26 cellular contexts compared by ENCODE assay signal in the genomic region with DNA sequence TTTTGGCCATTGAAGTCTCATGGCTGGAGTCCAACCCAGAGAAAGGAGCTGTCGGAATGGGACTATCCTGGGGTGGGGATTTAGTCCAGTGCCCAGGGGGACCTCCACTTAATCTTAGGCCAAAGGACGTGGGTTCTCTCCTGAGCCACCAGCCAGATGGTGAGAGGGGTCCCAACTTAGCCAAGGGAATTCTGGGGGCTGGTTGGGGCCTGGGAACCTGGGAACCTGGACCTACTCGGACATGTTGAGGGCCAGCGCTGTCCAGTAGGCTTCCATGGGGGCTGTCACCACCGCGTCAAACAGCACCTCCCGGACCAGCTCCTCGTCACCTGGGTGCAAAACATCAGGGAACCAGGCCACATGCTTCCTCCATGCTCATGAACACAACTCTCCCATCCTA. TPM values are rescaled to one million over a fixed set of nuclear protein-coding genes. Genes with fewer than 3 reads are reported as not detected.
"Had no signal": no experiment of that assay in that cellular context is flagged by ENCODE, and none has a peak within 500 bp of the region (broad histone marks: within the 10 kb centered on the region; RNA-seq: fewer than 3 reads in every experiment).

No MANE protein-coding gene starts in this region.

- H3K27ac Mint-ChIP-seq: activated CD4-positive, alpha-beta T cell treated with anti-CD3 and anti-CD28 coated beads for 36 hours; activated CD4-positive, alpha-beta T cell treated with anti-CD3 and anti-CD28 coated beads, Interleukin-2, amount 10 ng/mL, durations not matched to agents 24 days and 14 days; activated CD8-positive, alpha-beta T cell treated with anti-CD3 and anti-CD28 coated beads for 36 hours; activated naive CD8-positive, alpha-beta T cell; activated T-helper 17 cell treated with anti-CD3 and anti-CD28 coated beads, Interleukin-2, amount 50 U/mL, for 72 hours had no signal

- H3K4me3 Mint-ChIP-seq: activated CD4-positive, alpha-beta T cell treated with anti-CD3 and anti-CD28 coated beads for 36 hours; activated CD4-positive, alpha-beta T cell treated with anti-CD3 and anti-CD28 coated beads, Interleukin-2, amount 10 ng/mL, durations not matched to agents 24 days and 14 days; activated CD8-positive, alpha-beta T cell treated with anti-CD3 and anti-CD28 coated beads for 36 hours; activated naive CD8-positive, alpha-beta T cell; activated T-cell treated with anti-CD3 and anti-CD28 coated beads, Interleukin-2, amount 50 U/mL, for 4 hours; activated T-helper 17 cell treated with anti-CD3 and anti-CD28 coated beads, Interleukin-2, amount 50 U/mL, for 72 hours had no signal

- H3K27me3 Mint-ChIP-seq: activated CD4-positive, alpha-beta T cell treated with anti-CD3 and anti-CD28 coated beads for 36 hours; activated CD8-positive, alpha-beta T cell treated with anti-CD3 and anti-CD28 coated beads for 36 hours had no signal

- H3K9me3 Mint-ChIP-seq: activated CD4-positive, alpha-beta T cell treated with anti-CD3 and anti-CD28 coated beads, Interleukin-2, amount 10 ng/mL, durations not matched to agents 24 days and 14 days; activated CD8-positive, alpha-beta T cell treated with anti-CD3 and anti-CD28 coated beads for 36 hours; activated T-cell treated with anti-CD3 and anti-CD28 coated beads, Interleukin-2, amount 50 U/mL, for 4 hours; activated T-helper 17 cell treated with anti-CD3 and anti-CD28 coated beads, Interleukin-2, amount 50 U/mL, for 72 hours had no signal

- DNase-seq: activated CD4-positive, alpha-beta T cell treated with anti-CD3 and anti-CD28 coated beads for 36 hours; activated CD4-positive, alpha-beta T cell treated with anti-CD3 and anti-CD28 coated beads, Interleukin-2, amount 10 ng/mL, durations not matched to agents 24 days and 14 days; activated CD4-positive, CD25-positive, alpha-beta regulatory T cell; activated CD4-positive, CD25-positive, alpha-beta regulatory T cell treated with anti-CD3 and anti-CD28 coated beads, Interleukin-2, amount 50 U/mL, for 72 hours; activated CD8-positive, alpha-beta memory T cell treated with anti-CD3 and anti-CD28 coated beads for 24 hours; activated CD8-positive, alpha-beta T cell treated with anti-CD3 and anti-CD28 coated beads for 36 hours; activated gamma-delta T cell treated with Interleukin-2 at 50 U/mL for 16 hours; activated naive CD4-positive, alpha-beta T cell treated with anti-CD3 and anti-CD28 coated beads, Interleukin-2, amount 50 U/mL, for 16 hours; activated naive CD4-positive, alpha-beta T cell treated with Interleukin-2 at 50 U/mL for 16 hours; activated T-cell treated with anti-CD3 and anti-CD28 coated beads, Interleukin-2, amount 50 U/mL, for 4 hours; amniotic stem cell; anterior cingulate cortex; brain microvascular endothelial cell; caudate nucleus; effector CD8-positive, alpha-beta T cell; foreskin fibroblast; heart left ventricle; T-helper 2 cell had no signal

- H3K4me1 Mint-ChIP-seq: activated CD4-positive, alpha-beta T cell treated with anti-CD3 and anti-CD28 coated beads for 36 hours had no signal

- H3K27ac ChIP-seq: brain microvascular endothelial cell, heart left ventricle had no signal

- ATAC-seq: activated CD4-positive, alpha-beta T cell treated with anti-CD3 and anti-CD28 coated beads for 36 hours; activated CD8-positive, alpha-beta T cell treated with anti-CD3 and anti-CD28 coated beads for 36 hours; activated T-cell treated with anti-CD3 and anti-CD28 coated beads, Interleukin-2, amount 50 U/mL, for 4 hours; activated T-helper 17 cell treated with anti-CD3 and anti-CD28 coated beads, Interleukin-2, amount 50 U/mL, for 72 hours; esophagus mucosa; heart left ventricle had no signal

- H3K4me3 ChIP-seq: heart left ventricle had no signal

RNA-seq across cellular contexts. Expression of a gene that starts 33.4 kb away (rescaled TPM):
- total RNA-seq: activated CD4-positive, alpha-beta T cell treated with anti-CD3 and anti-CD28 coated beads for 36 hours; activated CD8-positive, alpha-beta T cell treated with anti-CD3 and anti-CD28 coated beads for 36 hours; activated T-helper 17 cell treated with anti-CD3 and anti-CD28 coated beads, Interleukin-2, amount 50 U/mL, for 72 hours; astrocyte; chondrocyte; dermis microvascular lymphatic vessel endothelial cell; epithelial cell of proximal tubule; esophagus mucosa; heart left ventricle; T-helper 1 cell treated with Interleukin-12 subunit alpha and Interleukin-12 subunit beta and Interleukin-4 antibody, amounts not matched to agents 30 ng/mL and 1 ng/mL, for 36 hours had no signal
